In the genomic region with DNA sequence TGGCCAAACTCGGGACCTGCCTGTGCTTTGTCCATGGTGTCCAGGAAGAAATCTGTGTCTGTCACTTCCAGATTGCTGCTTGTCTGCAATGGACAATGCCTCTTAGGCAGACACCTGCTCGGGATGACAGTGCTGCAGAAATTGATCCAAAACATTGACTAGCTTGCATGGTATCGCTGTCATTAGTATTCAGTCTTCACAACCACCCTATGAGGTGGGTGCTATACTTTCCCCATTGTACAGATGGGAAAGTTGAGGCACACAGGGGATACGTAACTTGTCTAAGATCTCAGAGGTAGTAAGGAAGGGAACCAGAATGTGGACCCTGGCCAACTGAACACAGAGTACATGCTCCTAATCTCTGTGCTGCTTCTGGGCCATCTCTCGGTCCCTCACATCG, we compare ENCODE assay signal across 10 cellular contexts.
DNase-seq lines count a peak whose midpoint lies in the region; ATAC-seq, FAIRE-seq and TF ChIP-seq lines count a peak whose summit lies in the region.
"Had no signal": no experiment of that assay in that cellular context is flagged by ENCODE, and none has a peak within 500 bp of the region (broad histone marks: within the 10 kb centered on the region; RNA-seq: fewer than 3 reads in every experiment).

No MANE protein-coding gene starts in this region.

- peaks cover 6% of the 10 kb centered on the region; the same call in 1 of the 2 replicates for H3K9me3 ChIP-seq in BLaER1
- no peaks in the 10 kb centered on the region for H3K9me3 ChIP-seq in Loucy (ENCODE audit: insufficient read depth, low read depth, low read length)
- no peaks in the 10 kb centered on the region for H3K9me3 ChIP-seq in esophagus muscularis mucosa
- no peaks in the 10 kb centered on the region for H3K9me3 ChIP-seq in psoas muscle
- H3K9me3 ChIP-seq: testis had no signal

- peaks cover 7% of the 10 kb centered on the region; the same call in 1 of the 2 replicates for H3K36me3 ChIP-seq in BLaER1
- H3K36me3 ChIP-seq in Loucy (ENCODE audit: insufficient read depth, low read length): no peaks in the 10 kb centered on the region
- H3K36me3 ChIP-seq in esophagus muscularis mucosa: no peaks in the 10 kb centered on the region
- no peaks in the 10 kb centered on the region for H3K36me3 ChIP-seq in psoas muscle (ENCODE audit: insufficient read depth in 1 of 2, low read depth in 1 of 2)

- H3K4me3 ChIP-seq in BLaER1: peak overlapping the region; percentile 30; the same call in 1 of the 2 replicates
- peak overlapping the region; percentile 49 for H3K4me3 ChIP-seq in Loucy (ENCODE audit: low read length, poor library complexity, severe bottlenecking)
- no peak overlapping the region for H3K4me3 ChIP-seq in esophagus muscularis mucosa
- H3K4me3 ChIP-seq in psoas muscle: no peak overlapping the region
- H3K4me3 ChIP-seq: testis had no signal

- FAIRE-seq in RCC 7860 (lab: Jason Lieb, UNC): no peak

- H3K4me1 ChIP-seq in BLaER1 (peaks cover 81% of the 10 kb centered on the region), Loucy (ENCODE audit: insufficient read depth, low read length, poor library complexity, severe bottlenecking) (peaks cover 77% of the 10 kb centered on the region), esophagus muscularis mucosa (peaks cover 75 to 97% (median 92%) of the 10 kb centered on the region in 4 donors), psoas muscle (peaks cover 75% of the 10 kb centered on the region)

- peaks cover 11% of the 10 kb centered on the region for H3F3A ChIP-seq in Loucy (ENCODE audit: low read depth)

- no peaks in the 10 kb centered on the region for H4K20me1 ChIP-seq in BLaER1
- H4K20me1 ChIP-seq in Loucy (ENCODE audit: insufficient read depth, low read length, poor library complexity, severe bottlenecking): no peaks in the 10 kb centered on the region

- ATAC-seq in psoas muscle: no peak
- ATAC-seq in left lobe of liver: no peak
- no peak for ATAC-seq in GM18861 (IDR thresholded peaks at IDR 0.05; ENCODE audit: unreplicated experiment)

- peak overlapping the region; percentile 96 for H3K4me2 ChIP-seq in BLaER1
- H3K4me2 ChIP-seq in Loucy (ENCODE audit: low read depth, low read length, poor library complexity, severe bottlenecking): peak overlapping the region; percentile 65

- DNase-seq in esophagus muscularis mucosa (ENCODE audit: extremely low spot score): no peak
- no peak for DNase-seq in psoas muscle
- no peak for DNase-seq in left lobe of liver (ENCODE audit: low spot score)
- no peak for DNase-seq in RCC 7860 (ENCODE audit: low spot score)
- DNase-seq in hippocampal formation (lab: John Stamatoyannopoulos, UW): no peak
- DNase-seq: NCI-H1930, testis had no signal

- no peaks in the 10 kb centered on the region for H3K79me2 ChIP-seq in Loucy (ENCODE audit: insufficient read depth, low read length)

- WGBS in esophagus muscularis mucosa: 78% methylated on average over 6 of the region's 6 CpGs
- 76 to 93% (median 84%) methylated on average over 6 of the region's 6 CpGs for WGBS in psoas muscle, 3 donors

- TF ChIP-seq POLR2A in esophagus muscularis mucosa (IDR thresholded peaks at IDR 0.05; ENCODE audit: low read depth): no peak

- H3K9ac ChIP-seq in BLaER1: no peak overlapping the region
- peak overlapping the region; percentile 71 for H3K9ac ChIP-seq in Loucy (ENCODE audit: low read depth, low read length, poor library complexity, severe bottlenecking)

- TF ChIP-seq EP300 in esophagus muscularis mucosa (IDR thresholded peaks at IDR 0.05): no peak

- no peaks in the 10 kb centered on the region for H3K27me3 ChIP-seq in BLaER1
- H3K27me3 ChIP-seq in Loucy (ENCODE audit: insufficient read depth, low read length, poor library complexity, severe bottlenecking): no peaks in the 10 kb centered on the region
- no peaks in the 10 kb centered on the region for H3K27me3 ChIP-seq in esophagus muscularis mucosa
- H3K27me3 ChIP-seq in psoas muscle (ENCODE audit: insufficient read depth in 3 of 3, low read length in 2 of 3): no peaks in the 10 kb centered on the region
- H3K27me3 ChIP-seq: testis had no signal

- peak overlapping the region; percentile 82 for H3K27ac ChIP-seq in BLaER1
- H3K27ac ChIP-seq in esophagus muscularis mucosa (replicated peaks in 1 of 4): peak overlapping the region; percentile 87 to 91 (median 88)
- peak overlapping the region; percentile 79 for H3K27ac ChIP-seq in psoas muscle

- no peak overlapping the region for H2AFZ ChIP-seq in Loucy (ENCODE audit: low read length)

- no peaks in the 10 kb centered on the region for H3K9me2 ChIP-seq in Loucy (replicated peaks; ENCODE audit: low read depth, low read length)

- TF ChIP-seq CTCF in Loucy (conservative IDR thresholded peaks at IDR 0.05; ENCODE audit: low read length): no peak
- no peak for TF ChIP-seq CTCF in esophagus muscularis mucosa (IDR thresholded peaks at IDR 0.05)
- TF ChIP-seq CTCF in psoas muscle (IDR thresholded peaks at IDR 0.05): no peak

- intact Hi-C loops in esophagus muscularis mucosa (cut with DNase I): no loop called here
- intact Hi-C loops in psoas muscle (cut with DNase I): loop anchor here in 1 of 2 donors (5.0 kb wide), 1 partner anchor 113 kb away; no protein-coding TSS in a partner anchor

Comparison
In these comparisons a context has a peak if more than half of its experiments do, and no peak if none do; other contexts are left out.
1. H3K4me3 ChIP-seq: peak in BLaER1 (single experiment) and Loucy (single experiment); none in esophagus muscularis mucosa (0 of 4) and psoas muscle (single experiment).
2. Peak in every context shown above with its lines, with median percentiles within 50 percentile points of each other: H3K27ac ChIP-seq.